1 cellular context compared by ENCODE assay signal in the genomic region with DNA sequence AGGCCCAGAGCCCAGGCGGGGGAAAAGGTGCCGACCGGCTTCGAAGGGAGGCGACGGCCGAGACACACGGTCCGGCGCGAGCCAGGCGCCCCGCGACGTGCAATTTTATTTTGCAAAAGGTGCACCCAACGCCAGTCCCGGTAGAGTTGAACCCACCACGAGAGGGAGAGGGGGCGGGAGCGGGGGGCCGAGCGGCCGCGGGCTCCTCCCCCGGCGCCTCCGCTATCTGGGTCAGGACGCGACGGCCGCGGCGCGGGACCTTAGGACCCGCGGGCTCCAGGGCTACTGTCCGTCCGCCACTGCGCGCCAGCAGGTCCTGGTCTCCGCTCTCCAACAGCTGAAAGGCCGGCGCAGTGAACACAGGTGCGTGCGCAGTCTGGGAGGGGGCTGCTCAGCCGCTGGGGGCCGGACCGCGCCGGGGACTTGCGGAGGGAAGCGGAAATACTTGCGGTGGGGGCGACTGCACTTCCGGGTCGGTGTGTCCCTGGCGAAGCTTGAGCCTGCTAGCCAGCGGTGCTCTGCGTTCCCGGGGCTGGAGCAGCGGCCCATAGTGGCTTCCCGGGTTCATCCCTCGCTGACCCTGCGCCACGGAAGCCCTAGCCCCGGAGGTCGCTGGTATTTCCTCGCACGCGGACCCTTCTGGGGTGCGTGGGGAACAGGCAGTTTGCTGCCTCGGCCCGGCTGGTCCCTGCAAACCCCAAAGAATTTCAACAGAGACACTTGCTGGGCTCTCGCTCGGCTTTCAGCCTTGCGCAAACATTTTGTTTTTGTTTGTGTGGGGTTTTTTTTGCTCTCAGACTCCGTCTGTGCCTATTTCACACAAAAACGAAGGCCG.
TF ChIP-seq lines count a peak whose summit lies in the region.

Gene RMDN2 (plus strand): TSS at position 225 of the 835 bp plus-strand sequence. CDS start 3,991 bp downstream, outside the sequence.

TF ChIP-seq in HepG2, 621 proteins besides CTCF, POLR2A, EP300 and RAD21 (continued from another document and continues in another):
- TF ChIP-seq PAXIP1 (CRISPR knock-in tag; conservative IDR thresholded peaks at IDR 0.05) (peak; percentile 89), ZZZ3 (CRISPR knock-in tag; IDR thresholded peaks at IDR 0.05; ENCODE audit: borderline replicate concordance) (peak; percentile 94), SIN3B (IDR thresholded peaks at IDR 0.05; ENCODE audit: low read length) (peak; percentile 31; the same call in 1 of the 2 replicates), TEAD2 (CRISPR knock-in tag; IDR thresholded peaks at IDR 0.05) (no peak; the same call in 1 of the 2 replicates), BRD4 (CRISPR knock-in tag; IDR thresholded peaks at IDR 0.05) (peak; percentile 98), NCOA1 (CRISPR knock-in tag; IDR thresholded peaks at IDR 0.05) (no peak; the same call in none of the 2 replicates), NFATC3 (CRISPR knock-in tag; IDR thresholded peaks at IDR 0.05) (no peak), CERS6 (CRISPR knock-in tag; IDR thresholded peaks at IDR 0.05) (0 out of 2 replicates have a peak, but pooled peaks have one; percentile 11), PAWR (CRISPR knock-in tag; IDR thresholded peaks at IDR 0.05; ENCODE audit: borderline replicate concordance) (peak; percentile 94), RARA (CRISPR knock-in tag; IDR thresholded peaks at IDR 0.05) (peak; percentile 57), RFX5 (IDR thresholded peaks at IDR 0.05; ENCODE audit: low read depth, low read length) (no peak), NAIF1 (CRISPR knock-in tag; IDR thresholded peaks at IDR 0.05; ENCODE audit: borderline replicate concordance) (peak; percentile 92), ZNF468 (CRISPR knock-in tag; IDR thresholded peaks at IDR 0.05) (no peak), ZSCAN12 (CRISPR knock-in tag; IDR thresholded peaks at IDR 0.05) (peak; percentile 67), ZBTB1 (CRISPR knock-in tag; IDR thresholded peaks at IDR 0.05; ENCODE audit: borderline replicate concordance) (no peak), TBX3 (IDR thresholded peaks at IDR 0.05; ENCODE audit: borderline replicate concordance) (no peak), TEAD3 (CRISPR knock-in tag; optimal IDR thresholded peaks at IDR 0.05; ENCODE audit: borderline replicate concordance) (peak; percentile 95), ZNF432 (CRISPR knock-in tag; IDR thresholded peaks at IDR 0.05; ENCODE audit: borderline replicate concordance) (no peak), ELF3 (CRISPR knock-in tag; IDR thresholded peaks at IDR 0.05) (peak; percentile 96), NFYC (CRISPR knock-in tag; IDR thresholded peaks at IDR 0.05) (peak; percentile 40), ZNF709 (CRISPR knock-in tag; IDR thresholded peaks at IDR 0.05) (peak; percentile 98), RBM22 (optimal IDR thresholded peaks at IDR 0.05; ENCODE audit: low read length) (peak; percentile 51), MLLT10 (CRISPR knock-in tag; IDR thresholded peaks at IDR 0.05) (no peak), SYNCRIP (IDR thresholded peaks at IDR 0.05; ENCODE audit: insufficient read depth, low read depth, low read length) (no peak), SIX1 (CRISPR knock-in tag; IDR thresholded peaks at IDR 0.05; ENCODE audit: borderline replicate concordance) (no peak; the same call in 1 of the 2 replicates), JARID2 (CRISPR knock-in tag; IDR thresholded peaks at IDR 0.05; ENCODE audit: insufficient replicate concordance) (no peak), AKNA (CRISPR knock-in tag; IDR thresholded peaks at IDR 0.05; ENCODE audit: borderline replicate concordance) (peak; percentile 91; the same call in 1 of the 2 replicates), ZNF569 (CRISPR knock-in tag; IDR thresholded peaks at IDR 0.05; ENCODE audit: borderline replicate concordance) (no peak), ZNF12 (CRISPR knock-in tag; IDR thresholded peaks at IDR 0.05) (peak; percentile 36; the same call in 1 of the 2 replicates), PPARG (CRISPR knock-in tag; conservative IDR thresholded peaks at IDR 0.05) (0 out of 2 replicates have a peak, but pooled peaks have one; percentile 37), ZMYM4 (CRISPR knock-in tag; IDR thresholded peaks at IDR 0.05) (peak; percentile 100), ZNF331 (CRISPR knock-in tag; IDR thresholded peaks at IDR 0.05) (peak; percentile 91), ZNF496 (CRISPR knock-in tag; IDR thresholded peaks at IDR 0.05; ENCODE audit: insufficient replicate concordance) (no peak), RORA (CRISPR knock-in tag; IDR thresholded peaks at IDR 0.05) (no peak), PCBP1 (IDR thresholded peaks at IDR 0.05; ENCODE audit: borderline replicate concordance, low read depth, low read length) (peak; percentile 90)
- TF ChIP-seq, protein P1, sequence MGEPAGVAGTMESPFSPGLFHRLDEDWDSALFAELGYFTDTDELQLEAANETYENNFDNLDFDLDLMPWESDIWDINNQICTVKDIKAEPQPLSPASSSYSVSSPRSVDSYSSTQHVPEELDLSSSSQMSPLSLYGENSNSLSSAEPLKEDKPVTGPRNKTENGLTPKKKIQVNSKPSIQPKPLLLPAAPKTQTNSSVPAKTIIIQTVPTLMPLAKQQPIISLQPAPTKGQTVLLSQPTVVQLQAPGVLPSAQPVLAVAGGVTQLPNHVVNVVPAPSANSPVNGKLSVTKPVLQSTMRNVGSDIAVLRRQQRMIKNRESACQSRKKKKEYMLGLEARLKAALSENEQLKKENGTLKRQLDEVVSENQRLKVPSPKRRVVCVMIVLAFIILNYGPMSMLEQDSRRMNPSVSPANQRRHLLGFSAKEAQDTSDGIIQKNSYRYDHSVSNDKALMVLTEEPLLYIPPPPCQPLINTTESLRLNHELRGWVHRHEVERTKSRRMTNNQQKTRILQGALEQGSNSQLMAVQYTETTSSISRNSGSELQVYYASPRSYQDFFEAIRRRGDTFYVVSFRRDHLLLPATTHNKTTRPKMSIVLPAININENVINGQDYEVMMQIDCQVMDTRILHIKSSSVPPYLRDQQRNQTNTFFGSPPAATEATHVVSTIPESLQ (CRISPR knock-in tag; conservative IDR thresholded peaks at IDR 0.05) = peak; percentile 63; the same call in 1 of the 2 replicates
- TF ChIP-seq, protein P2, sequence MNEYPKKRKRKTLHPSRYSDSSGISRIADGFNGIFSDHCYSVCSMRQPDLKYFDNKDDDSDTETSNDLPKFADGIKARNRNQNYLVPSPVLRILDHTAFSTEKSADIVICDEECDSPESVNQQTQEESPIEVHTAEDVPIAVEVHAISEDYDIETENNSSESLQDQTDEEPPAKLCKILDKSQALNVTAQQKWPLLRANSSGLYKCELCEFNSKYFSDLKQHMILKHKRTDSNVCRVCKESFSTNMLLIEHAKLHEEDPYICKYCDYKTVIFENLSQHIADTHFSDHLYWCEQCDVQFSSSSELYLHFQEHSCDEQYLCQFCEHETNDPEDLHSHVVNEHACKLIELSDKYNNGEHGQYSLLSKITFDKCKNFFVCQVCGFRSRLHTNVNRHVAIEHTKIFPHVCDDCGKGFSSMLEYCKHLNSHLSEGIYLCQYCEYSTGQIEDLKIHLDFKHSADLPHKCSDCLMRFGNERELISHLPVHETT (CRISPR knock-in tag; conservative IDR thresholded peaks at IDR 0.05) = peak; percentile 90
- TF ChIP-seq, protein P3, sequence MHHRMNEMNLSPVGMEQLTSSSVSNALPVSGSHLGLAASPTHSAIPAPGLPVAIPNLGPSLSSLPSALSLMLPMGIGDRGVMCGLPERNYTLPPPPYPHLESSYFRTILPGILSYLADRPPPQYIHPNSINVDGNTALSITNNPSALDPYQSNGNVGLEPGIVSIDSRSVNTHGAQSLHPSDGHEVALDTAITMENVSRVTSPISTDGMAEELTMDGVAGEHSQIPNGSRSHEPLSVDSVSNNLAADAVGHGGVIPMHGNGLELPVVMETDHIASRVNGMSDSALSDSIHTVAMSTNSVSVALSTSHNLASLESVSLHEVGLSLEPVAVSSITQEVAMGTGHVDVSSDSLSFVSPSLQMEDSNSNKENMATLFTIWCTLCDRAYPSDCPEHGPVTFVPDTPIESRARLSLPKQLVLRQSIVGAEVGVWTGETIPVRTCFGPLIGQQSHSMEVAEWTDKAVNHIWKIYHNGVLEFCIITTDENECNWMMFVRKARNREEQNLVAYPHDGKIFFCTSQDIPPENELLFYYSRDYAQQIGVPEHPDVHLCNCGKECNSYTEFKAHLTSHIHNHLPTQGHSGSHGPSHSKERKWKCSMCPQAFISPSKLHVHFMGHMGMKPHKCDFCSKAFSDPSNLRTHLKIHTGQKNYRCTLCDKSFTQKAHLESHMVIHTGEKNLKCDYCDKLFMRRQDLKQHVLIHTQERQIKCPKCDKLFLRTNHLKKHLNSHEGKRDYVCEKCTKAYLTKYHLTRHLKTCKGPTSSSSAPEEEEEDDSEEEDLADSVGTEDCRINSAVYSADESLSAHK (CRISPR knock-in tag; IDR thresholded peaks at IDR 0.05; ENCODE audit: borderline replicate concordance) = peak; percentile 54; the same call in 1 of the 2 replicates
- TF ChIP-seq, protein P4, sequence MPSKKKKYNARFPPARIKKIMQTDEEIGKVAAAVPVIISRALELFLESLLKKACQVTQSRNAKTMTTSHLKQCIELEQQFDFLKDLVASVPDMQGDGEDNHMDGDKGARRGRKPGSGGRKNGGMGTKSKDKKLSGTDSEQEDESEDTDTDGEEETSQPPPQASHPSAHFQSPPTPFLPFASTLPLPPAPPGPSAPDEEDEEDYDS (CRISPR knock-in tag; IDR thresholded peaks at IDR 0.05) = peak; percentile 81
- TF ChIP-seq, protein P5, sequence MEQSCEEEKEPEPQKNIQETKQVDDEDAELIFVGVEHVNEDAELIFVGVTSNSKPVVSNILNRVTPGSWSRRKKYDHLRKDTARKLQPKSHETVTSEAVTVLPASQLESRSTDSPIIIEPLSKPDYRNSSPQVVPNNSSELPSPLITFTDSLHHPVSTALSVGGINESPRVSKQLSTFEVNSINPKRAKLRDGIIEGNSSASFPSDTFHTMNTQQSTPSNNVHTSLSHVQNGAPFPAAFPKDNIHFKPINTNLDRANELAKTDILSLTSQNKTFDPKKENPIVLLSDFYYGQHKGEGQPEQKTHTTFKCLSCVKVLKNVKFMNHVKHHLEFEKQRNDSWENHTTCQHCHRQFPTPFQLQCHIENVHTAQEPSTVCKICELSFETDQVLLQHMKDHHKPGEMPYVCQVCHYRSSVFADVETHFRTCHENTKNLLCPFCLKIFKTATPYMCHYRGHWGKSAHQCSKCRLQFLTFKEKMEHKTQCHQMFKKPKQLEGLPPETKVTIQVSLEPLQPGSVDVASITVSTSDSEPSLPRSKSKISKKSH (CRISPR knock-in tag; IDR thresholded peaks at IDR 0.05; ENCODE audit: borderline replicate concordance) = peak; percentile 92
